8 cellular contexts compared by ENCODE assay signal in genomic region chr15:30799565-30799964, GRCh38.
DNase-seq lines count a peak whose midpoint lies in the region; ATAC-seq, FAIRE-seq and TF ChIP-seq lines count a peak whose summit lies in the region.
"Not testable (repeated sequence)": the region's sequence is repeated elsewhere in the genome, so short reads cannot be mapped to it uniquely, and the experiment has no call there.

No MANE protein-coding gene starts in this region.

- dilution Hi-C loops in keratinocyte (cut with MboI; ENCODE audit: extremely low pct_ligation_motif_present, low sequenced_read_pairs): not testable (repeated sequence)

- H3K27ac ChIP-seq in GM23338 (ENCODE audit: low read depth); OCI-LY7 (ENCODE audit: low read depth, low read length, poor library complexity, severe bottlenecking); colonic mucosa; keratinocyte (ENCODE audit: control insufficient read depth, insufficient read depth, low read length); stomach: not testable (repeated sequence)

- not testable (repeated sequence) for H3K27ac Mint-ChIP-seq in Caco-2 (ENCODE audit: unreplicated experiment); GM23338; activated CD4-positive, alpha-beta T cell treated with anti-CD3 and anti-CD28 coated beads, Interleukin-2, amount 10 ng/mL, durations not matched to agents 7 days and 5 days

- not testable (repeated sequence) for H3K27me3 Mint-ChIP-seq in Caco-2 (ENCODE audit: insufficient read depth, unreplicated experiment); GM23338 (ENCODE audit: insufficient read depth, low read depth, poor library complexity); activated CD4-positive, alpha-beta T cell treated with anti-CD3 and anti-CD28 coated beads, Interleukin-2, amount 10 ng/mL, durations not matched to agents 7 days and 5 days

- BruUV-seq in Caco-2 (replicated peaks; lab: Mats Ljungman, UMichigan); OCI-LY7 (replicated peaks; lab: Mats Ljungman, UMichigan): not testable (repeated sequence)

- H3K27me3 ChIP-seq in Caco-2 (replicated peaks; ENCODE audit: control insufficient read depth, insufficient read depth, low read length); GM23338 (ENCODE audit: insufficient read depth); colonic mucosa; keratinocyte (ENCODE audit: control insufficient read depth, extremely low read depth, insufficient read depth, low read length); stomach: not testable (repeated sequence)

- not testable (repeated sequence) for H3K9me3 Mint-ChIP-seq in Caco-2 (ENCODE audit: unreplicated experiment); GM23338; activated CD4-positive, alpha-beta T cell treated with anti-CD3 and anti-CD28 coated beads, Interleukin-2, amount 10 ng/mL, durations not matched to agents 7 days and 5 days

- not testable (repeated sequence) for H3K79me2 ChIP-seq in GM23338 (replicated peaks; ENCODE audit: insufficient read depth); OCI-LY7 (ENCODE audit: insufficient read depth, low read depth, low read length); keratinocyte (ENCODE audit: control insufficient read depth, insufficient read depth, low read length)

- POLR2A ChIA-PET in Caco-2 (lab: Charles Lee); OCI-LY7 (lab: Charles Lee); activated CD4-positive, alpha-beta T cell treated with anti-CD3 and anti-CD28 coated beads, Interleukin-2, amount 10 ng/mL, durations not matched to agents 7 days and 5 days (lab: Charles Lee): not testable (repeated sequence)

- TF ChIP-seq POLR2A in stomach (IDR thresholded peaks at IDR 0.05): not testable (repeated sequence)

- not testable (repeated sequence) for TF ChIP-seq EP300 in stomach (IDR thresholded peaks at IDR 0.05)

- H3K4me2 ChIP-seq in GM23338; OCI-LY7 (ENCODE audit: low read length); keratinocyte (ENCODE audit: control insufficient read depth, extremely low read depth, insufficient read depth, low read depth, low read length): not testable (repeated sequence)

- not testable (repeated sequence) for H3F3A ChIP-seq in GM23338 (replicated peaks; ENCODE audit: low read depth)

- not testable (repeated sequence) for ATAC-seq in GM23338

- not testable (repeated sequence) for H3K9me3 ChIP-seq in Caco-2; OCI-LY7 (ENCODE audit: low read length); colonic mucosa; keratinocyte (ENCODE audit: control insufficient read depth, low read depth, low read length); stomach

- TF ChIP-seq CTCF in Caco-2 (IDR thresholded peaks at IDR 0.05; ENCODE audit: insufficient read depth in 1 of 2, low read depth in 1 of 2, low read length in 1 of 2, severe bottlenecking in 1 of 2, unreplicated experiment in 1 of 2): peak; percentile 41 to 50
- peak; percentile 44 to 46 for TF ChIP-seq CTCF in GM23338 (conservative IDR thresholded peaks at IDR 0.05; ENCODE audit: low read depth in 2 of 2)
- peak; percentile 54 for TF ChIP-seq CTCF in OCI-LY7 (conservative IDR thresholded peaks at IDR 0.05; ENCODE audit: low read length)
- peak; percentile 17 for TF ChIP-seq CTCF in colonic mucosa (IDR thresholded peaks at IDR 0.05)
- TF ChIP-seq CTCF in keratinocyte (optimal IDR thresholded peaks at IDR 0.05 in 1 of 3, IDR thresholded peaks at IDR 0.05 in 1 of 3, conservative IDR thresholded peaks at IDR 0.05 in 1 of 3; ENCODE audit: extremely low read depth in 1 of 3, insufficient read depth in 2 of 3, low read length in 3 of 3): peak in 2 of 3 experiments; percentile 3 to 41
- peak in 4 of 7 experiments; percentile 11 to 69 (median 31) for TF ChIP-seq CTCF in stomach (IDR thresholded peaks at IDR 0.05)

- not testable (repeated sequence) for H3K4me1 ChIP-seq in Caco-2; GM23338 (ENCODE audit: insufficient read depth); OCI-LY7 (ENCODE audit: insufficient read depth, low read length, poor library complexity, severe bottlenecking); colonic mucosa; keratinocyte (ENCODE audit: control insufficient read depth, extremely low read depth, insufficient read depth, low read length); stomach

- H2AFZ ChIP-seq in GM23338; OCI-LY7 (ENCODE audit: low read length); keratinocyte (ENCODE audit: control insufficient read depth, low read length): not testable (repeated sequence)

- H3K9ac ChIP-seq in colonic mucosa (ENCODE audit: low read depth in 2 of 2, low read length in 2 of 2); keratinocyte (ENCODE audit: control insufficient read depth, extremely low read depth, insufficient read depth, low read length): not testable (repeated sequence)

- DNase-seq in Caco-2 (peak in 1 of 2 experiments; percentile 62), GM23338 (ENCODE audit: low spot score) (peak; percentile 55), NCI-H1436 (lab: John Stamatoyannopoulos, UW) (peak; percentile 6), OCI-LY7 (ENCODE audit: low spot score) (peak; percentile 14), colonic mucosa (peak; percentile 31), stomach (peak; percentile 75)
- peak; percentile 22 for DNase-seq in activated CD4-positive, alpha-beta T cell treated with anti-CD3 and anti-CD28 coated beads, Interleukin-2, amount 10 ng/mL, durations not matched to agents 7 days and 5 days
- not testable (repeated sequence) for DNase-seq in keratinocyte (ENCODE audit: low read depth, low spot score)

- H3K4me1 Mint-ChIP-seq in Caco-2 (ENCODE audit: low read depth, unreplicated experiment); GM23338; activated CD4-positive, alpha-beta T cell treated with anti-CD3 and anti-CD28 coated beads, Interleukin-2, amount 10 ng/mL, durations not matched to agents 7 days and 5 days: not testable (repeated sequence)

- H3K36me3 Mint-ChIP-seq in Caco-2 (ENCODE audit: insufficient read depth, unreplicated experiment); GM23338 (ENCODE audit: low read depth); activated CD4-positive, alpha-beta T cell treated with anti-CD3 and anti-CD28 coated beads, Interleukin-2, amount 10 ng/mL, durations not matched to agents 7 days and 5 days (ENCODE audit: low read depth): not testable (repeated sequence)

- not testable (repeated sequence) for H3K4me3 ChIP-seq in Caco-2 (ENCODE audit: low read depth, low read length); GM23338; OCI-LY7 (ENCODE audit: low read depth, low read length, poor library complexity, severe bottlenecking); colonic mucosa; keratinocyte (ENCODE audit: control insufficient read depth in 2 of 3, extremely low read depth in 1 of 3, insufficient read depth in 2 of 3, low read depth in 1 of 3, low read length in 3 of 3); stomach

- CTCF ChIA-PET in Caco-2 (lab: Charles Lee): interaction anchor here (2.3 to 2.6 kb wide), 2 partner anchors 59 to 330 kb away, joined by 5 to 9 read pairs; no protein-coding TSS in a partner anchor
- CTCF ChIA-PET in OCI-LY7 (lab: Charles Lee; ENCODE audit: unreplicated experiment); activated CD4-positive, alpha-beta T cell treated with anti-CD3 and anti-CD28 coated beads, Interleukin-2, amount 10 ng/mL, durations not matched to agents 7 days and 5 days (lab: Charles Lee): not testable (repeated sequence)

- 25 to 60% (median 31%) methylated on average over 1 to 4 of the region's 5 CpGs for WGBS in stomach, 5 donors

- not testable (repeated sequence) for FAIRE-seq in keratinocyte (lab: Jason Lieb, UNC)

- intact Hi-C loops in Caco-2 (cut with micrococcal nuclease; ENCODE audit: unreplicated experiment): loop anchor here (10.0 kb wide), 1 partner anchor 325 kb away; no protein-coding TSS in a partner anchor
- intact Hi-C loops in OCI-LY7 (cut with micrococcal nuclease; ENCODE audit: unreplicated experiment): loop anchor here (10.0 kb wide), 1 partner anchor 695 kb away; no protein-coding TSS in a partner anchor
- intact Hi-C loops in colonic mucosa (cut with DNase I); stomach (cut with DNase I; ENCODE audit: low total_unique reads): not testable (repeated sequence)

- H3K36me3 ChIP-seq in Caco-2 (ENCODE audit: control insufficient read depth, insufficient read depth, low read length); GM23338 (ENCODE audit: insufficient read depth); OCI-LY7 (ENCODE audit: insufficient read depth, low read length); colonic mucosa; keratinocyte (ENCODE audit: control insufficient read depth in 2 of 2, extremely low read depth in 1 of 2, insufficient read depth in 2 of 2, low read length in 2 of 2); stomach: not testable (repeated sequence)

- not testable (repeated sequence) for H3K9me2 ChIP-seq in GM23338 (ENCODE audit: insufficient read depth); OCI-LY7 (ENCODE audit: insufficient read depth, low read length)

- H3K4me3 Mint-ChIP-seq in Caco-2 (ENCODE audit: unreplicated experiment); GM23338; activated CD4-positive, alpha-beta T cell treated with anti-CD3 and anti-CD28 coated beads, Interleukin-2, amount 10 ng/mL, durations not matched to agents 7 days and 5 days: not testable (repeated sequence)

- not testable (repeated sequence) for H3K9me1 ChIP-seq in keratinocyte (ENCODE audit: control insufficient read depth, extremely low read depth, insufficient read depth, low read length)

- H4K20me1 ChIP-seq in GM23338 (replicated peaks; ENCODE audit: insufficient read depth); OCI-LY7 (ENCODE audit: insufficient read depth, low read length); keratinocyte (ENCODE audit: control insufficient read depth, extremely low read depth, insufficient read depth, low read length): not testable (repeated sequence)
